In the genomic region with DNA sequence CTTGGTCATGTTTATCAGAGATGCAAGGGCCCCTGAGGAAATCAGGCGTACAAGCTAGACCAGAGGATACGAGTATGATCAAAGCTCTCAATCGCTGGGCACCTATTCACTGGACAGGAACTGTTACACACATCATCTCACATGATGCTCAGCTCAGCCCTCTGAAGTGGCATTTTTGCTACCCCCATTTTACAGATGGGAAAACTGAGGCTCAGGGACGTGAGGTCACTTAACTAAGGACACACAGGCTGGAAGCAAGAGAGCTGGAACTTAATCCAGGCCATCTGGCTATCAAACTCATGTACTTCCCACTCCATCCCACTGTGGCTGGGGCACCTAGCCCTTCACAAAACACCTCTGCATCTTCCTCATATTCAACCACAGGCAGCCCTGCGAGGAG, we compare ENCODE assay signal across 20 cellular contexts.
"Had no signal": no experiment of that assay in that cellular context is flagged by ENCODE, and none has a peak within 500 bp of the region (broad histone marks: within the 10 kb centered on the region; RNA-seq: fewer than 3 reads in every experiment).

No MANE protein-coding gene starts in this region.

- DNase-seq: colonic mucosa; dermis blood vessel endothelial cell; effector CD4-positive, alpha-beta T cell; effector memory CD4-positive, alpha-beta T cell; foreskin keratinocyte; heart left ventricle; hypothalamus; immature natural killer cell; left cardiac atrium; left lung; left ventricle myocardium superior; lower lobe of right lung; mesenchymal stem cell; mucosa of descending colon; naive B cell had no signal

- H3K27ac ChIP-seq: colonic mucosa, dorsolateral prefrontal cortex, esophagus muscularis mucosa, foreskin keratinocyte, gastroesophageal sphincter, heart left ventricle, hepatocyte, left lung, lower lobe of right lung had no signal

- H3K4me1 Mint-ChIP-seq: immature natural killer cell, mesothelial cell of epicardium, naive B cell had no signal

- H3K36me3 ChIP-seq: colonic mucosa, esophagus muscularis mucosa, gastroesophageal sphincter, heart left ventricle, left lung, lower lobe of right lung had no signal

- H3K4me3 ChIP-seq: colonic mucosa, dorsolateral prefrontal cortex, esophagus muscularis mucosa, gastroesophageal sphincter, heart left ventricle, hepatocyte, left lung, lower lobe of right lung, mucosa of descending colon had no signal

- H3K4me3 Mint-ChIP-seq: immature natural killer cell, mesothelial cell of epicardium had no signal

- H3K27ac Mint-ChIP-seq: immature natural killer cell, mesothelial cell of epicardium, naive B cell had no signal

- H3K9me3 Mint-ChIP-seq: immature natural killer cell had no signal

- H3K4me1 ChIP-seq: colonic mucosa, esophagus muscularis mucosa, foreskin keratinocyte, gastroesophageal sphincter, heart left ventricle, left lung, lower lobe of right lung had no signal

- H3K9me3 ChIP-seq: colonic mucosa, lower lobe of right lung, mucosa of descending colon had no signal

- H3K36me3 Mint-ChIP-seq: immature natural killer cell, mesothelial cell of epicardium had no signal

- ATAC-seq: foreskin keratinocyte, gastroesophageal sphincter, heart left ventricle, left cardiac atrium, left lung, left ventricle myocardium superior, lower lobe of right lung, mucosa of descending colon had no signal

- H3K27me3 ChIP-seq: colonic mucosa, dorsolateral prefrontal cortex, foreskin keratinocyte had no signal
